Comparison of ENCODE assay signal across 17 cellular contexts in genomic region chr11:34564807-34565241, GRCh38. TPM values are rescaled to one million over a fixed set of nuclear protein-coding genes. Genes with fewer than 3 reads are reported as not detected.
DNase-seq lines count a peak whose midpoint lies in the region; ATAC-seq, FAIRE-seq and TF ChIP-seq lines count a peak whose summit lies in the region.
"Had no signal": no experiment of that assay in that cellular context is flagged by ENCODE, and none has a peak within 500 bp of the region (broad histone marks: within the 10 kb centered on the region; RNA-seq: fewer than 3 reads in every experiment).

No MANE protein-coding gene starts in this region.

- WGBS in smooth muscle cell (ENCODE audit: low lambda C conversion rate): 32% methylated on average over 2 of the region's 2 CpGs

- H3K9ac ChIP-seq in smooth muscle cell (ENCODE audit: low read depth): no peak overlapping the region
- H3K9ac ChIP-seq: BLaER1 treated with 17β-estradiol and CSF1 and Interleukin-3, amounts not matched to agents 10 nM and 100 nM had no signal

- intact Hi-C loops in breast epithelium (cut with DNase I; ENCODE audit: low total_unique reads) (no loop called here), left colon (cut with DNase I, micrococcal nuclease) (no loop called here)

- DNase-seq in HTR-8/SVneo (ENCODE audit: insufficient read length, low spot score) (no peak), breast epithelium (ENCODE audit: low spot score in 2 of 2) (peak in 1 of 2 donors; percentile 82), left colon (no peak), smooth muscle cell (lab: John Stamatoyannopoulos, UW; ENCODE audit: unreplicated experiment) (no peak), T-cell (no peak), NCI-H2227 treated with DMSO at 0.1 percent for 48 hours (lab: John Stamatoyannopoulos, UW) (no peak), NCI-H1930 (lab: John Stamatoyannopoulos, UW) (no peak)
- DNase-seq in activated CD8-positive, alpha-beta T cell treated with anti-CD3 and anti-CD28 coated beads, Interleukin-2, amount 10 ng/mL, durations not matched to agents 7 days and 5 days: no peak
- DNase-seq: activated effector memory CD4-positive, alpha-beta T cell treated with anti-CD3 and anti-CD28 coated beads, Interleukin-2, amount 50 U/mL, for 16 hours; heart left ventricle; MV-4-11 had no signal

- H3K4me1 ChIP-seq in breast epithelium (peaks cover 0 to 15% of the 10 kb centered on the region in 2 donors), smooth muscle cell (ENCODE audit: low read depth) (peaks cover 7% of the 10 kb centered on the region)
- H3K4me1 ChIP-seq: BLaER1 treated with 17β-estradiol and CSF1 and Interleukin-3, amounts not matched to agents 10 nM and 100 nM; heart left ventricle; tibial artery had no signal

- H3F3A ChIP-seq in smooth muscle cell (ENCODE audit: low read depth): no peaks in the 10 kb centered on the region

- peak overlapping the region; percentile 81 to 82 for H3K27ac ChIP-seq in breast epithelium
- H3K27ac ChIP-seq in smooth muscle cell (ENCODE audit: low read depth): no peak overlapping the region
- H3K27ac ChIP-seq: BLaER1 treated with 17β-estradiol and CSF1 and Interleukin-3, amounts not matched to agents 10 nM and 100 nM; brain microvascular endothelial cell; heart left ventricle; SJSA1; tibial artery had no signal

- H3K4me2 ChIP-seq in smooth muscle cell: peak overlapping the region; percentile 49
- H3K4me2 ChIP-seq: BLaER1 treated with 17β-estradiol and CSF1 and Interleukin-3, amounts not matched to agents 10 nM and 100 nM had no signal

- H3K4me3 Mint-ChIP-seq in T-cell: no peak overlapping the region
- no peak overlapping the region for H3K4me3 Mint-ChIP-seq in activated CD8-positive, alpha-beta T cell treated with anti-CD3 and anti-CD28 coated beads, Interleukin-2, amount 10 ng/mL, durations not matched to agents 7 days and 5 days

- H3K9me3 Mint-ChIP-seq in T-cell: no peaks in the 10 kb centered on the region
- no peaks in the 10 kb centered on the region for H3K9me3 Mint-ChIP-seq in activated CD8-positive, alpha-beta T cell treated with anti-CD3 and anti-CD28 coated beads, Interleukin-2, amount 10 ng/mL, durations not matched to agents 7 days and 5 days (ENCODE audit: insufficient read depth)

- TF ChIP-seq CTCF in breast epithelium (IDR thresholded peaks at IDR 0.05): no peak
- TF ChIP-seq CTCF in smooth muscle cell (IDR thresholded peaks at IDR 0.05; ENCODE audit: borderline replicate concordance, insufficient read depth, poor library complexity, severe bottlenecking): no peak

- POLR2A ChIA-PET in T-cell (lab: Charles Lee): no interaction called here
- POLR2A ChIA-PET in activated CD8-positive, alpha-beta T cell treated with anti-CD3 and anti-CD28 coated beads, Interleukin-2, amount 10 ng/mL, durations not matched to agents 7 days and 5 days (lab: Charles Lee): no interaction called here

- H3K4me3 ChIP-seq in breast epithelium (no peak overlapping the region), smooth muscle cell (no peak overlapping the region)
- H3K4me3 ChIP-seq: BLaER1 treated with 17β-estradiol and CSF1 and Interleukin-3, amounts not matched to agents 10 nM and 100 nM; heart left ventricle; SJSA1; tibial artery had no signal

- no peaks in the 10 kb centered on the region for H3K36me3 Mint-ChIP-seq in T-cell
- no peaks in the 10 kb centered on the region for H3K36me3 Mint-ChIP-seq in activated CD8-positive, alpha-beta T cell treated with anti-CD3 and anti-CD28 coated beads, Interleukin-2, amount 10 ng/mL, durations not matched to agents 7 days and 5 days (ENCODE audit: low read depth)

- H3K27ac Mint-ChIP-seq in T-cell: no peak overlapping the region
- no peak overlapping the region for H3K27ac Mint-ChIP-seq in activated CD8-positive, alpha-beta T cell treated with anti-CD3 and anti-CD28 coated beads, Interleukin-2, amount 10 ng/mL, durations not matched to agents 7 days and 5 days

- no peaks in the 10 kb centered on the region for H3K36me3 ChIP-seq in breast epithelium
- H3K36me3 ChIP-seq in smooth muscle cell (ENCODE audit: low read depth): no peaks in the 10 kb centered on the region
- H3K36me3 ChIP-seq: BLaER1 treated with 17β-estradiol and CSF1 and Interleukin-3, amounts not matched to agents 10 nM and 100 nM; brain microvascular endothelial cell; heart left ventricle; SJSA1; tibial artery had no signal

- no peaks in the 10 kb centered on the region for H3K79me2 ChIP-seq in smooth muscle cell (ENCODE audit: low read depth)

- no peaks in the 10 kb centered on the region for H3K27me3 ChIP-seq in breast epithelium
- no peaks in the 10 kb centered on the region for H3K27me3 ChIP-seq in smooth muscle cell (ENCODE audit: low read depth)
- H3K27me3 ChIP-seq: BLaER1 treated with 17β-estradiol and CSF1 and Interleukin-3, amounts not matched to agents 10 nM and 100 nM; brain microvascular endothelial cell had no signal

- peaks cover 36 to 49% of the 10 kb centered on the region in 2 donors for H3K27me3 Mint-ChIP-seq in T-cell
- H3K27me3 Mint-ChIP-seq in activated CD8-positive, alpha-beta T cell treated with anti-CD3 and anti-CD28 coated beads, Interleukin-2, amount 10 ng/mL, durations not matched to agents 7 days and 5 days (ENCODE audit: low read depth): peaks cover 26% of the 10 kb centered on the region

- peak; percentile 36 for FAIRE-seq in HTR-8/SVneo (lab: Jason Lieb, UNC)
- FAIRE-seq: endometrium had no signal

- H4K20me1 ChIP-seq in smooth muscle cell (ENCODE audit: low read depth): no peaks in the 10 kb centered on the region
- H4K20me1 ChIP-seq: BLaER1 treated with 17β-estradiol and CSF1 and Interleukin-3, amounts not matched to agents 10 nM and 100 nM had no signal

- no peaks in the 10 kb centered on the region for H3K4me1 Mint-ChIP-seq in T-cell
- no peaks in the 10 kb centered on the region for H3K4me1 Mint-ChIP-seq in activated CD8-positive, alpha-beta T cell treated with anti-CD3 and anti-CD28 coated beads, Interleukin-2, amount 10 ng/mL, durations not matched to agents 7 days and 5 days (ENCODE audit: low read depth)

- ATAC-seq in left colon (peak; percentile 37), T-cell (replicated peaks in 1 of 4) (no peak)
- no peak for ATAC-seq in activated CD8-positive, alpha-beta T cell treated with anti-CD3 and anti-CD28 coated beads, Interleukin-2, amount 10 ng/mL, durations not matched to agents 7 days and 5 days

- peak overlapping the region; percentile 10 for H2AFZ ChIP-seq in smooth muscle cell (ENCODE audit: low read depth)

- no peak for TF ChIP-seq POLR2A in breast epithelium (IDR thresholded peaks at IDR 0.05)

- H3K9me3 ChIP-seq in breast epithelium (no peaks in the 10 kb centered on the region), smooth muscle cell (replicated peaks; ENCODE audit: low read depth) (no peaks in the 10 kb centered on the region)
- H3K9me3 ChIP-seq: BLaER1 treated with 17β-estradiol and CSF1 and Interleukin-3, amounts not matched to agents 10 nM and 100 nM; heart left ventricle; SJSA1; tibial artery had no signal

- CTCF ChIA-PET in T-cell (lab: Charles Lee): no interaction called here
- CTCF ChIA-PET in activated CD8-positive, alpha-beta T cell treated with anti-CD3 and anti-CD28 coated beads, Interleukin-2, amount 10 ng/mL, durations not matched to agents 7 days and 5 days (lab: Charles Lee): no interaction called here

RNA-seq across cellular contexts. Expression of gene ELF5, which starts 51.2 kb away (rescaled TPM):
- total RNA-seq in breast epithelium: 10 to 100 TPM in 2 of 3 donors, not detected in 1; 18.7 to 32.5 TPM
- not detected for total RNA-seq in left colon
- 0.45 and 0.67 TPM in 2 replicates for total RNA-seq in smooth muscle cell
- polyA plus RNA-seq in smooth muscle cell: not detected in 2 replicates
- not detected for total RNA-seq in T-cell
- not detected for total RNA-seq in activated CD8-positive, alpha-beta T cell treated with anti-CD3 and anti-CD28 coated beads, Interleukin-2, amount 10 ng/mL, durations not matched to agents 7 days and 5 days
- total RNA-seq: heart left ventricle, lung microvascular endothelial cell, SJSA1 had no signal
- polyA plus RNA-seq: heart left ventricle had no signal

RNA-seq across cellular contexts. Expression of gene EHF, which starts 56.1 kb away (rescaled TPM):
- total RNA-seq in breast epithelium (100 to 1,000 TPM in 2 of 3 donors, under 1 TPM in 1; 0.16 to 392 (median 132) TPM), left colon (100 to 1,000 TPM; 226 to 394 TPM), smooth muscle cell (0.63 and 1.7 TPM in 2 replicates), T-cell (under 1 TPM in 3 of 5 donors, not detected in 2; 0.30 to 0.47 (median 0.43) TPM)
- polyA plus RNA-seq in smooth muscle cell: 0.63 and 1.0 TPM in 2 replicates
- total RNA-seq in activated CD8-positive, alpha-beta T cell treated with anti-CD3 and anti-CD28 coated beads, Interleukin-2, amount 10 ng/mL, durations not matched to agents 7 days and 5 days: not detected
- total RNA-seq: lung microvascular endothelial cell, SJSA1 had no signal
